In genomic region chr1:107877092-107877491, GRCh38 we compare ENCODE assay signal across 10 cellular contexts.
DNase-seq lines count a peak whose midpoint lies in the region; ATAC-seq and TF ChIP-seq lines count a peak whose summit lies in the region.
"Had no signal": no experiment of that assay in that cellular context is flagged by ENCODE, and none has a peak within 500 bp of the region (broad histone marks: within the 10 kb centered on the region; RNA-seq: fewer than 3 reads in every experiment).

No MANE protein-coding gene starts in this region.

- BruUV-seq in mammary epithelial cell (replicated peaks; lab: Mats Ljungman, UMichigan), result no TSS peak

- peaks cover 24% of the 10 kb centered on the region for H3K4me1 ChIP-seq in mammary epithelial cell (ENCODE audit: insufficient read depth, low read length)
- H3K4me1 ChIP-seq: A549 had no signal

- H4K20me1 ChIP-seq in mammary epithelial cell (ENCODE audit: insufficient read depth, low read length), result no peaks in the 10 kb centered on the region

- H3K79me2 ChIP-seq in mammary epithelial cell (ENCODE audit: insufficient read depth, low read length), result no peaks in the 10 kb centered on the region

- H3K4me3 Mint-ChIP-seq in activated CD8-positive, alpha-beta memory T cell treated with anti-CD3 and anti-CD28 coated beads, Interleukin-2, amount 10 ng/mL, durations not matched to agents 7 days and 5 days, result no peak overlapping the region

- no peak overlapping the region for H3K9ac ChIP-seq in mammary epithelial cell (ENCODE audit: insufficient read depth, low read length)

- H3K9me3 Mint-ChIP-seq in activated CD8-positive, alpha-beta memory T cell treated with anti-CD3 and anti-CD28 coated beads, Interleukin-2, amount 10 ng/mL, durations not matched to agents 7 days and 5 days (ENCODE audit: low read depth), result no peaks in the 10 kb centered on the region

- H3K4me3 ChIP-seq in mammary epithelial cell (replicated peaks in 1 of 3; ENCODE audit: insufficient read depth in 1 of 3, low read depth in 2 of 3, low read length in 3 of 3) (no peak overlapping the region), retinal pigment epithelial cell (ENCODE audit: low read length) (no peak overlapping the region)
- H3K4me3 ChIP-seq: A549 had no signal

- peaks cover 15% of the 10 kb centered on the region for H3K4me1 Mint-ChIP-seq in activated CD8-positive, alpha-beta memory T cell treated with anti-CD3 and anti-CD28 coated beads, Interleukin-2, amount 10 ng/mL, durations not matched to agents 7 days and 5 days

- DNase-seq in NCI-H2107 treated with DMSO at 0.1 percent for 48 hours (lab: John Stamatoyannopoulos, UW; ENCODE audit: unreplicated experiment) (peak; percentile 2), NCI-H2107 (lab: John Stamatoyannopoulos, UW) (no peak), MV-4-11 (lab: John Stamatoyannopoulos, UW) (peak; percentile 84), mammary epithelial cell (peak; percentile 61), retinal pigment epithelial cell (ENCODE audit: low read depth) (peak; percentile 29), mucosa of gallbladder (ENCODE audit: low spot score) (no peak)
- DNase-seq in activated CD8-positive, alpha-beta memory T cell treated with anti-CD3 and anti-CD28 coated beads, Interleukin-2, amount 10 ng/mL, durations not matched to agents 7 days and 5 days, result no peak
- DNase-seq: PC-3 had no signal

- H3K4me2 ChIP-seq in mammary epithelial cell (ENCODE audit: insufficient read depth, low read depth, low read length), result peak overlapping the region; percentile 66
- H3K4me2 ChIP-seq: A549 had no signal

- 8% methylated on average over 2 of the region's 2 CpGs for WGBS in mammary epithelial cell (ENCODE audit: low coverage, missing lambda C conversion rate)

- TF ChIP-seq CTCF in mammary epithelial cell (conservative IDR thresholded peaks at IDR 0.05 in 1 of 2, IDR thresholded peaks at IDR 0.05 in 1 of 2; ENCODE audit: extremely low read depth in 1 of 2, insufficient read depth in 1 of 2, low read depth in 1 of 2, low read length in 2 of 2), result no peak
- no peak for TF ChIP-seq CTCF in retinal pigment epithelial cell (conservative IDR thresholded peaks at IDR 0.05; ENCODE audit: low read depth, low read length)

- no peaks in the 10 kb centered on the region for H3K9me3 ChIP-seq in mammary epithelial cell (replicated peaks; ENCODE audit: insufficient read depth, low read length)
- H3K9me3 ChIP-seq: A549 had no signal

- ATAC-seq in GM19452 (IDR thresholded peaks at IDR 0.05; ENCODE audit: unreplicated experiment), result no peak
- ATAC-seq in activated CD8-positive, alpha-beta memory T cell treated with anti-CD3 and anti-CD28 coated beads, Interleukin-2, amount 10 ng/mL, durations not matched to agents 7 days and 5 days, result no peak
- ATAC-seq: A549, PC-3 had no signal

- H3K27me3 Mint-ChIP-seq in activated CD8-positive, alpha-beta memory T cell treated with anti-CD3 and anti-CD28 coated beads, Interleukin-2, amount 10 ng/mL, durations not matched to agents 7 days and 5 days, result no peaks in the 10 kb centered on the region

- no peak overlapping the region for H3K27ac ChIP-seq in mammary epithelial cell (ENCODE audit: insufficient read depth, low read depth, low read length)
- H3K27ac ChIP-seq: A549 had no signal

- H3K27ac Mint-ChIP-seq in activated CD8-positive, alpha-beta memory T cell treated with anti-CD3 and anti-CD28 coated beads, Interleukin-2, amount 10 ng/mL, durations not matched to agents 7 days and 5 days, result no peak overlapping the region

- dilution Hi-C loops in mammary epithelial cell (cut with HindIII; ENCODE audit: low sequenced_read_pairs), result no loop called here

- peaks cover 4% of the 10 kb centered on the region for H3K36me3 Mint-ChIP-seq in activated CD8-positive, alpha-beta memory T cell treated with anti-CD3 and anti-CD28 coated beads, Interleukin-2, amount 10 ng/mL, durations not matched to agents 7 days and 5 days

- H3K27me3 ChIP-seq in mammary epithelial cell (ENCODE audit: insufficient read depth, low read length), result no peaks in the 10 kb centered on the region

- in situ Hi-C loops in mammary epithelial cell (cut with MboI; ENCODE audit: low sequenced_read_pairs in 2 of 2), result no loop called here

- no peaks in the 10 kb centered on the region for H3K36me3 ChIP-seq in mammary epithelial cell (ENCODE audit: insufficient read depth, low read length)

- intact Hi-C loops in mammary epithelial cell (cut with micrococcal nuclease), result no loop called here

- no peak overlapping the region for H2AFZ ChIP-seq in mammary epithelial cell (ENCODE audit: low read depth, low read length)

- CTCF ChIA-PET in mammary epithelial cell (lab: Charles Lee; ENCODE audit: low non-redundant PET), result no interaction called here
- CTCF ChIA-PET in activated CD8-positive, alpha-beta memory T cell treated with anti-CD3 and anti-CD28 coated beads, Interleukin-2, amount 10 ng/mL, durations not matched to agents 7 days and 5 days (lab: Charles Lee), result interaction anchor here (0.6 kb wide), 1 partner anchor 132 kb away, joined by 3 read pairs; no protein-coding TSS in a partner anchor

Comparison
In these comparisons a context has a peak if more than half of its experiments do, and no peak if none do; other contexts are left out.
1. DNase-seq: peak in NCI-H2107 treated with DMSO at 0.1 percent for 48 hours (single experiment), MV-4-11 (single experiment), mammary epithelial cell (single experiment) and retinal pigment epithelial cell (single experiment); none in NCI-H2107 (single experiment), activated CD8-positive, alpha-beta memory T cell treated with anti-CD3 and anti-CD28 coated beads, Interleukin-2, amount 10 ng/mL, durations not matched to agents 7 days and 5 days (single experiment) and mucosa of gallbladder (single experiment).